Comparison of ENCODE assay signal across 17 cellular contexts in genomic region chr2:95215018-95215612, GRCh38. TPM values are rescaled to one million over a fixed set of nuclear protein-coding genes. Genes with fewer than 3 reads are reported as not detected.
A peak's percentile ranks its signal among the peaks of the same experiment; 100 is the strongest.
DNase-seq lines count a peak whose midpoint lies in the region; TF ChIP-seq lines count a peak whose summit lies in the region.
"Had no signal": no experiment of that assay in that cellular context is flagged by ENCODE, and none has a peak within 500 bp of the region (broad histone marks: within the 10 kb centered on the region; RNA-seq: fewer than 3 reads in every experiment).

No MANE protein-coding gene starts in this region.

- H3K4me1 ChIP-seq in adipocyte (ENCODE audit: control insufficient read depth, insufficient read depth, low read length) (no peaks in the 10 kb centered on the region), Peyer's patch (no peaks in the 10 kb centered on the region)

- H3K27ac ChIP-seq in Peyer's patch, result no peak overlapping the region
- H3K27ac ChIP-seq: C4-2B had no signal

- H3K4me3 ChIP-seq in adipocyte (ENCODE audit: low read length) (peak overlapping the region; percentile 45), Peyer's patch (no peak overlapping the region)

- DNase-seq in NCI-H82 (lab: John Stamatoyannopoulos, UW) (peak; percentile 9), NCI-H82 treated with DMSO at 0.1 percent for 48 hours (lab: John Stamatoyannopoulos, UW; ENCODE audit: unreplicated experiment) (no peak), adipocyte (ENCODE audit: low read depth) (no peak), endothelial cell (ENCODE audit: low spot score) (no peak), cerebellum (ENCODE audit: low spot score) (no peak), Peyer's patch (no peak), NCI-H1930 (lab: John Stamatoyannopoulos, UW) (no peak)
- DNase-seq: DMS153, HFFc6, Karpas-422, MM.1S, NCI-H1092 treated with DMSO at 0.1 percent for 48 hours, NCI-H2107, NCI-H345, NCI-H526, SHP77 treated with DMSO at 0.1 percent for 48 hours had no signal

- TF ChIP-seq CTCF in endothelial cell (IDR thresholded peaks at IDR 0.05; ENCODE audit: unreplicated experiment) (no peak), Peyer's patch (IDR thresholded peaks at IDR 0.05) (no peak)

- no peaks in the 10 kb centered on the region for H3K4me1 Mint-ChIP-seq in endothelial cell (ENCODE audit: unreplicated experiment)

- H3K4me3 Mint-ChIP-seq in endothelial cell (ENCODE audit: unreplicated experiment), result peak overlapping the region; percentile 81
- H3K4me3 Mint-ChIP-seq: HFFc6 had no signal

- peaks cover 76% of the 10 kb centered on the region for H3K36me3 ChIP-seq in adipocyte (ENCODE audit: control insufficient read depth, insufficient read depth, low read length, severe bottlenecking)
- peaks cover 0 to 47% (median 0%) of the 10 kb centered on the region in 3 donors for H3K36me3 ChIP-seq in Peyer's patch

- peaks cover 4% of the 10 kb centered on the region for H3K27me3 Mint-ChIP-seq in endothelial cell (ENCODE audit: unreplicated experiment)

- H3K9me3 ChIP-seq in adipocyte (ENCODE audit: control insufficient read depth, low read length) (peaks cover 99% of the 10 kb centered on the region), Peyer's patch (peaks cover 0 to 88% (median 36%) of the 10 kb centered on the region in 4 donors)

- no peak overlapping the region for H3K27ac Mint-ChIP-seq in endothelial cell (ENCODE audit: unreplicated experiment)
- H3K27ac Mint-ChIP-seq: HFFc6 had no signal

- H3K27me3 ChIP-seq in adipocyte (replicated peaks; ENCODE audit: control insufficient read depth, insufficient read depth, low read length) (no peaks in the 10 kb centered on the region), Peyer's patch (no peaks in the 10 kb centered on the region)

- TF ChIP-seq POLR2A in Peyer's patch (IDR thresholded peaks at IDR 0.05), result no peak

- H3K9me3 Mint-ChIP-seq in endothelial cell (ENCODE audit: unreplicated experiment), result peaks cover 72% of the 10 kb centered on the region

- H3K9ac ChIP-seq in adipocyte (ENCODE audit: low read length), result no peak overlapping the region

- peaks cover 95% of the 10 kb centered on the region for H3K36me3 Mint-ChIP-seq in endothelial cell (ENCODE audit: low read depth, unreplicated experiment)

RNA-seq across cellular contexts. Expression of gene ZNF892, which starts 7.8 kb away (rescaled TPM):
- 11.2 TPM for total RNA-seq in endothelial cell (ENCODE audit: unreplicated experiment)
- total RNA-seq in cerebellum, result 30.4 TPM
- total RNA-seq in Peyer's patch, result 10 to 100 TPM in 1 of 4 donors, 1 to 10 TPM in 3; 2.7 to 16.5 (median 6.6) TPM

RNA-seq across cellular contexts. Expression of gene ZNF2, which starts 49.5 kb away (rescaled TPM):
- 5.3 TPM for total RNA-seq in endothelial cell (ENCODE audit: unreplicated experiment)
- 8.0 TPM for total RNA-seq in cerebellum
- total RNA-seq in Peyer's patch, result 1 to 10 TPM in 3 of 4 donors, not detected in 1; 3.2 to 3.8 (median 3.7) TPM

RNA-seq across cellular contexts. Expression of gene ZNF514, which starts 55.5 kb away (rescaled TPM):
- total RNA-seq in endothelial cell (ENCODE audit: unreplicated experiment) (16.2 TPM), cerebellum (33.6 TPM), Peyer's patch (10 to 100 TPM; 14.2 to 52.0 (median 23.6) TPM)

RNA-seq across cellular contexts. Expression of gene PROM2, which starts 59.1 kb away (rescaled TPM):
- total RNA-seq in endothelial cell (ENCODE audit: unreplicated experiment) (0.62 TPM), cerebellum (3.0 TPM), Peyer's patch (10 to 100 TPM; 13.1 to 68.9 (median 39.2) TPM)
